In genomic region chr3:178140925-178141684, GRCh38 we compare ENCODE assay signal across 2 cellular contexts.
A peak's percentile ranks its signal among the peaks of the same experiment; 100 is the strongest.
TF ChIP-seq lines count a peak whose summit lies in the region.

No MANE protein-coding gene starts in this region.

TF ChIP-seq in K562, 482 proteins besides CTCF, POLR2A, EP300 and RAD21:
- TF ChIP-seq PCBP2 (IDR thresholded peaks at IDR 0.05; ENCODE audit: low read depth, low read length, poor library complexity, severe bottlenecking) (peak; percentile 92), HNRNPK (IDR thresholded peaks at IDR 0.05; ENCODE audit: low read depth, low read length, poor library complexity, severe bottlenecking) (peak; percentile 92), PCBP1 (IDR thresholded peaks at IDR 0.05; ENCODE audit: low read depth, low read length, poor library complexity, severe bottlenecking) (peak; percentile 81)
TF ChIP-seq in K562: peak in this region for 3; not testable (repeated sequence) for 479.

TF ChIP-seq in HepG2, 621 proteins besides CTCF, POLR2A, EP300 and RAD21 (continued from another document):
- 0 out of 2 replicates have a peak, but pooled peaks have one; percentile 29 for TF ChIP-seq PCBP1 (IDR thresholded peaks at IDR 0.05; ENCODE audit: borderline replicate concordance, low read depth, low read length)
TF ChIP-seq in HepG2: peak in this region for 2; not testable (repeated sequence) for 619.
